ENCODE assay signal across 9 cellular contexts in the genomic region with DNA sequence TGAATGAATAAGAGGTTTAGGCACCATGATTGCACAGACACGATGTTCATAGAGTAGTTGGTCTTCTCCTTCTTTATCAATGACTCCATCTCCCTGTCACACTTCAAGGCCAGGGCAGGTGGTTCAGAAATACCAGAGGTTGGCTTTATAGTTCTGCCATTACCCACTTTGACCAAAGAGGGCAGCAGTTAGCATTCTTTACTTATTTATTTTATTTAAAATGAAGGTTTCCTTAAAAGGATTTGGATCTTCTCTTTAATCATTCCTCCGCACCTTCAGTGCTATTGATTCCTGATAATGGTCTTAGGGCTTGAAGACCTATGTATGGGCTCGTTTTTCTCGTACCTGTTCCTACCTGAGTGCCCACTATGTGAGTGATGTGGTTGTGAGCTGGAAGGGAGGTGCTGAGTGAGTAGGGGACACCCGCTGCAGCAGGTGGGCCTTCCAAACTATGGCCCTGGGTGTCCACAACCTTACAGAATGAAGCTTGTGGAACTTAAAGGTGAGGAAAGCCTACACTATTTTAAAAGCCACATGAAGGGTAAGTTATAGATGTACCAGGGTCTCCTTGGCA. TPM values are rescaled to one million over a fixed set of nuclear protein-coding genes. Genes with fewer than 3 reads are reported as not detected.
DNase-seq lines count a peak whose midpoint lies in the region; ATAC-seq, FAIRE-seq and TF ChIP-seq lines count a peak whose summit lies in the region.
"Had no signal": no experiment of that assay in that cellular context is flagged by ENCODE, and none has a peak within 500 bp of the region (broad histone marks: within the 10 kb centered on the region; RNA-seq: fewer than 3 reads in every experiment).

No MANE protein-coding gene starts in this region.

- no peak overlapping the region for H3K4me3 Mint-ChIP-seq in activated CD4-positive, alpha-beta memory T cell treated with anti-CD3 and anti-CD28 coated beads, Interleukin-2, amount 10 ng/mL, durations not matched to agents 7 days and 5 days
- H3K4me3 Mint-ChIP-seq: central memory CD8-positive, alpha-beta T cell had no signal

- H3K27me3 ChIP-seq in DOHH2 (ENCODE audit: control insufficient read depth, low read length) (peaks cover 2% of the 10 kb centered on the region; the same call in 1 of the 2 replicates), KMS-11 (ENCODE audit: insufficient read depth, low read depth) (no peaks in the 10 kb centered on the region), pancreas (no peaks in the 10 kb centered on the region)

- H3K4me3 ChIP-seq in DOHH2 (ENCODE audit: low read length) (no peak overlapping the region), KMS-11 (IDR thresholded peaks at IDR 0.05; ENCODE audit: insufficient read depth, low read depth, low read length) (no peak overlapping the region), pancreas (no peak overlapping the region)

- no peaks in the 10 kb centered on the region for H3K36me3 Mint-ChIP-seq in activated CD4-positive, alpha-beta memory T cell treated with anti-CD3 and anti-CD28 coated beads, Interleukin-2, amount 10 ng/mL, durations not matched to agents 7 days and 5 days (ENCODE audit: low read depth)

- WGBS in pancreas, 2 donors = 33 to 39% methylated on average over 5 of the region's 5 CpGs

- no peaks in the 10 kb centered on the region for H3F3A ChIP-seq in DOHH2 (ENCODE audit: control insufficient read depth, insufficient read depth)

- H3K27ac ChIP-seq in DOHH2 (ENCODE audit: low read depth, low read length) (no peak overlapping the region), KMS-11 (no peak overlapping the region), cingulate gyrus (ENCODE audit: low read depth, low read length) (peak overlapping the region; percentile 1), pancreas (no peak overlapping the region)

- H3K4me1 Mint-ChIP-seq in activated CD4-positive, alpha-beta memory T cell treated with anti-CD3 and anti-CD28 coated beads, Interleukin-2, amount 10 ng/mL, durations not matched to agents 7 days and 5 days = no peaks in the 10 kb centered on the region
- H3K4me1 Mint-ChIP-seq: central memory CD8-positive, alpha-beta T cell had no signal

- no peaks in the 10 kb centered on the region for H3K36me3 ChIP-seq in DOHH2 (ENCODE audit: control insufficient read depth, low read length)
- H3K36me3 ChIP-seq in KMS-11 (ENCODE audit: insufficient read depth) = no peaks in the 10 kb centered on the region
- H3K36me3 ChIP-seq in pancreas = no peaks in the 10 kb centered on the region

- intact Hi-C loops in pancreas (cut with DNase I) = no loop called here

- H3K79me2 ChIP-seq in DOHH2 (ENCODE audit: control insufficient read depth, low read length) (no peaks in the 10 kb centered on the region), KMS-11 (ENCODE audit: insufficient read depth, low read depth) (no peaks in the 10 kb centered on the region)

- no peaks in the 10 kb centered on the region for H3K27me3 Mint-ChIP-seq in activated CD4-positive, alpha-beta memory T cell treated with anti-CD3 and anti-CD28 coated beads, Interleukin-2, amount 10 ng/mL, durations not matched to agents 7 days and 5 days

- TF ChIP-seq CTCF in DOHH2 (IDR thresholded peaks at IDR 0.05; ENCODE audit: low read depth, low read length, poor library complexity, severe bottlenecking) = peak; percentile 58
- TF ChIP-seq CTCF in KMS-11 (conservative IDR thresholded peaks at IDR 0.05; ENCODE audit: low read depth, low read length) = peak; percentile 72
- peak in 3 of 4 donors; percentile 18 to 51 (median 46) for TF ChIP-seq CTCF in pancreas (IDR thresholded peaks at IDR 0.05)

- CTCF ChIA-PET in activated CD4-positive, alpha-beta memory T cell treated with anti-CD3 and anti-CD28 coated beads, Interleukin-2, amount 10 ng/mL, durations not matched to agents 7 days and 5 days (lab: Charles Lee) = interaction anchor here (1.0 kb wide), 1 partner anchor 9 kb away, joined by 5 read pairs; no protein-coding TSS in a partner anchor

- ATAC-seq in pancreas = peak in 1 of 4 donors; percentile 42

- H4K20me1 ChIP-seq in DOHH2 (ENCODE audit: control insufficient read depth, insufficient read depth, low read depth, low read length) (no peaks in the 10 kb centered on the region), KMS-11 (ENCODE audit: insufficient read depth) (no peaks in the 10 kb centered on the region)

- H3K9ac ChIP-seq in KMS-11 = no peak overlapping the region

- no peaks in the 10 kb centered on the region for H3K9me3 Mint-ChIP-seq in activated CD4-positive, alpha-beta memory T cell treated with anti-CD3 and anti-CD28 coated beads, Interleukin-2, amount 10 ng/mL, durations not matched to agents 7 days and 5 days
- H3K9me3 Mint-ChIP-seq: central memory CD8-positive, alpha-beta T cell had no signal

- no peak for FAIRE-seq in pancreas (lab: Jason Lieb, UNC)

- DNase-seq in pancreas (no peak), mucosa of gallbladder (ENCODE audit: low spot score) (no peak), UCSD-AML1 (lab: John Stamatoyannopoulos, UW; ENCODE audit: unreplicated experiment) (no peak)
- no peak for DNase-seq in activated CD4-positive, alpha-beta memory T cell treated with anti-CD3 and anti-CD28 coated beads, Interleukin-2, amount 10 ng/mL, durations not matched to agents 7 days and 5 days
- DNase-seq in stimulated activated CD4-positive, alpha-beta T cell treated with anti-CD3 and anti-CD28 coated beads, Interleukin-12 subunit alpha, Interleukin-12 subunit beta, amount 100 ng/mL, for 4 hours = no peak

- H3K4me2 ChIP-seq in DOHH2 (ENCODE audit: low read length) (no peak overlapping the region), KMS-11 (no peak overlapping the region)

- H3K9me3 ChIP-seq in DOHH2 (ENCODE audit: control insufficient read depth, insufficient read depth, low read length) (no peaks in the 10 kb centered on the region), pancreas (no peaks in the 10 kb centered on the region)

- no peak overlapping the region for H3K27ac Mint-ChIP-seq in activated CD4-positive, alpha-beta memory T cell treated with anti-CD3 and anti-CD28 coated beads, Interleukin-2, amount 10 ng/mL, durations not matched to agents 7 days and 5 days

- POLR2A ChIA-PET in activated CD4-positive, alpha-beta memory T cell treated with anti-CD3 and anti-CD28 coated beads, Interleukin-2, amount 10 ng/mL, durations not matched to agents 7 days and 5 days (lab: Charles Lee) = no interaction called here

- H3K9me2 ChIP-seq in DOHH2 (replicated peaks; ENCODE audit: control insufficient read depth, low read length) = no peaks in the 10 kb centered on the region

- no peak overlapping the region for H2AFZ ChIP-seq in KMS-11 (ENCODE audit: low read depth)

- 0 out of 2 replicates have a peak, but pooled peaks cover 2% of the 10 kb centered on the region for H3K4me1 ChIP-seq in DOHH2 (ENCODE audit: control insufficient read depth, low read length)
- no peaks in the 10 kb centered on the region for H3K4me1 ChIP-seq in KMS-11 (ENCODE audit: low read depth, poor library complexity, severe bottlenecking)
- H3K4me1 ChIP-seq in pancreas = no peaks in the 10 kb centered on the region

RNA-seq across cellular contexts. Expression of gene TIMP3, which starts 34.9 kb away (rescaled TPM):
- 10 to 100 TPM; 14.0 to 87.0 (median 48.2) TPM for total RNA-seq in pancreas
- polyA plus RNA-seq in pancreas = 10 to 100 TPM; 17.7 to 51.4 TPM
- total RNA-seq in activated CD4-positive, alpha-beta memory T cell treated with anti-CD3 and anti-CD28 coated beads, Interleukin-2, amount 10 ng/mL, durations not matched to agents 7 days and 5 days = not detected
- total RNA-seq in mucosa of gallbladder = 180 TPM

Comparison
In these comparisons a context has a peak if more than half of its experiments do, and no peak if none do; other contexts are left out.
1. RNA of gene TIMP3, which starts 34.9 kb away (total RNA-seq): 180 TPM in mucosa of gallbladder (single experiment) and 14.0 to 87.0 TPM in pancreas; not detected in activated CD4-positive, alpha-beta memory T cell treated with anti-CD3 and anti-CD28 coated beads, Interleukin-2, amount 10 ng/mL, durations not matched to agents 7 days and 5 days; every median in the first group is over 10 times any median in the second.
2. Peak in every context shown above with its lines, with median percentiles within 50 percentile points of each other: CTCF ChIP-seq.